1 cellular context compared by ENCODE assay signal in the genomic region with DNA sequence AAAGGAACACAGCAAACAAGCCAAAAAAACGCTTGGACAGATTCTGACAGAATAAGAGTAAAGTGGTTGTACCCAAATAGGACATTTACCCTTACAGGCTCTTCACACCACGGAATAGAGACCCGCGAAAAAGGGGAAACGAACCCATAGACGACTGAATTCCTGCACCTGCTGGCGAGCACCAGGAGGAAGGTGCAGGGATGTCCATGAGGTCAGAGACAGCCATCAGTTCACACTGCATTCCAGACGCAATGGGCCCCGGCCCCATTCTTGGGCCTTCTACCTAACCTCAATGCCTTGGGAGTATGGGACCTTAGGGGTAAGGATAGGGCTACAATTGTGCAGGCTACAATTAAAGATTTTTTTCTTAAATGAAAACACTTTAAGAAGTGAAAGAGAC.
TF ChIP-seq lines count a peak whose summit lies in the region.

No MANE protein-coding gene starts in this region.

TF ChIP-seq in GM23338, 12 proteins besides CTCF, POLR2A, EP300 and RAD21:
- TF ChIP-seq JUNB (IDR thresholded peaks at IDR 0.05; ENCODE audit: unreplicated experiment) (no peak), NANOG (IDR thresholded peaks at IDR 0.05; ENCODE audit: borderline replicate concordance) (no peak), POLR2AphosphoS5 (IDR thresholded peaks at IDR 0.05; ENCODE audit: low read depth) (no peak), EZH2 (IDR thresholded peaks at IDR 0.05; ENCODE audit: low read depth, unreplicated experiment) (no peak), ZNF331 (CRISPR knock-in tag; IDR thresholded peaks at IDR 0.05; ENCODE audit: low read depth) (no peak)
